ENCODE assay signal across 12 cellular contexts in the genomic region with DNA sequence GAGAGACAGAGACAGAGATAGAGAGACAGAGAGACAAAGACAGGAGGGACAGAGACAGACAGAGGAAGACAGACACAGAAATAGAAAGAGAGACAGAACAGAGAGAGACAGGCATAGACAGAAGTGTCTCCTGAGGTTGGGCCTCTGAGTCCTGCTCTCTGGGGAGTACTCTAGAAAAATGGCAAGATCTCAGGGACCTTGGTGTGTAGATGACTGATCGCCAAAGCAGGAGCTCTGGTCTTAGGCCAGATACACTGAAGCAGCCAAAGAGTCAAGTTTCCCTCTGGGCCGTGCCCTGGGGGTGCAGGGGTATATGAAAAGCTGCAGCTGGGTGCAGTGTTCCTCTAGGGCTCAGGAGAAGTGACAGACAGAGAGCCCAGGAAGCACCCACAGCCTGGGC.
DNase-seq lines count a peak whose midpoint lies in the region; ATAC-seq and TF ChIP-seq lines count a peak whose summit lies in the region.
"Had no signal": no experiment of that assay in that cellular context is flagged by ENCODE, and none has a peak within 500 bp of the region (broad histone marks: within the 10 kb centered on the region; RNA-seq: fewer than 3 reads in every experiment).

No MANE protein-coding gene starts in this region.

- H3K4me2 ChIP-seq in Karpas-422 (ENCODE audit: low read depth, low read length, poor library complexity, severe bottlenecking) (peak overlapping the region; percentile 54), mammary epithelial cell (ENCODE audit: insufficient read depth, low read depth, low read length) (peak overlapping the region; percentile 32)

- WGBS in mammary epithelial cell (ENCODE audit: low coverage, missing lambda C conversion rate): 100% methylated on average over 2 of the region's 2 CpGs
- 92% methylated on average over 2 of the region's 2 CpGs for WGBS in thymus

- DNase-seq in Karpas-422 (peak; percentile 55), mammary epithelial cell (no peak), lower lobe of right lung (no peak), RPMI8226 (no peak)
- DNase-seq in effector memory CD4-positive, alpha-beta T cell: no peak
- DNase-seq in activated CD8-positive, alpha-beta memory T cell treated with anti-CD3 and anti-CD28 coated beads for 24 hours: no peak
- DNase-seq: NCI-H1694 treated with DMSO at 0.1 percent for 48 hours; stimulated activated CD4-positive, alpha-beta T cell treated with anti-CD3 and anti-CD28 coated beads, Interleukin-4, amount 100 ng/mL, for 4 hours had no signal

- H3K79me2 ChIP-seq in Karpas-422 (ENCODE audit: low read length) (no peaks in the 10 kb centered on the region), mammary epithelial cell (ENCODE audit: insufficient read depth, low read length) (no peaks in the 10 kb centered on the region)

- ATAC-seq in lower lobe of right lung (peak in 1 of 2 donors; percentile 14), HG03280 (IDR thresholded peaks at IDR 0.05; ENCODE audit: unreplicated experiment) (no peak)
- ATAC-seq: GM12878 had no signal

- no TSS peak for BruUV-seq in mammary epithelial cell (replicated peaks; lab: Mats Ljungman, UMichigan)

- dilution Hi-C loops in mammary epithelial cell (cut with HindIII; ENCODE audit: low sequenced_read_pairs): no loop called here

- H3K9ac ChIP-seq in Karpas-422 (ENCODE audit: low read length) (peak overlapping the region; percentile 45), mammary epithelial cell (ENCODE audit: insufficient read depth, low read length) (peak overlapping the region; percentile 73)

- CTCF ChIA-PET in mammary epithelial cell (lab: Charles Lee; ENCODE audit: low non-redundant PET): no interaction called here

- H3K9me3 ChIP-seq in Karpas-422 (ENCODE audit: low read length) (no peaks in the 10 kb centered on the region), mammary epithelial cell (replicated peaks; ENCODE audit: insufficient read depth, low read length) (no peaks in the 10 kb centered on the region), lower lobe of right lung (no peaks in the 10 kb centered on the region), thymus (ENCODE audit: control insufficient read depth) (no peaks in the 10 kb centered on the region)
- H3K9me3 ChIP-seq in effector memory CD4-positive, alpha-beta T cell (ENCODE audit: control insufficient read depth, low read length): no peaks in the 10 kb centered on the region
- H3K9me3 ChIP-seq: neutrophil had no signal

- intact Hi-C loops in mammary epithelial cell (cut with micrococcal nuclease): loop anchor here (1.0 to 5.0 kb wide), 2 partner anchors 314 to 491 kb away; no protein-coding TSS in a partner anchor
- intact Hi-C loops in lower lobe of right lung (cut with DNase I): no loop called here

- no peaks in the 10 kb centered on the region for H3K9me2 ChIP-seq in Karpas-422 (replicated peaks; ENCODE audit: insufficient read depth, low read length)

- H3K27me3 ChIP-seq in Karpas-422 (ENCODE audit: low read length) (no peaks in the 10 kb centered on the region), mammary epithelial cell (ENCODE audit: insufficient read depth, low read length) (no peaks in the 10 kb centered on the region), lower lobe of right lung (ENCODE audit: low read depth) (no peaks in the 10 kb centered on the region), thymus (ENCODE audit: control insufficient read depth, insufficient read depth) (no peaks in the 10 kb centered on the region)
- H3K27me3 ChIP-seq in effector memory CD4-positive, alpha-beta T cell (replicated peaks; ENCODE audit: control insufficient read depth, insufficient read depth, low read length, poor library complexity, severe bottlenecking): no peaks in the 10 kb centered on the region
- H3K27me3 ChIP-seq: neutrophil had no signal

- TF ChIP-seq CTCF in mammary epithelial cell (conservative IDR thresholded peaks at IDR 0.05 in 1 of 2, IDR thresholded peaks at IDR 0.05 in 1 of 2; ENCODE audit: extremely low read depth in 1 of 2, insufficient read depth in 1 of 2, low read depth in 1 of 2, low read length in 2 of 2): no peak
- no peak for TF ChIP-seq CTCF in lower lobe of right lung (IDR thresholded peaks at IDR 0.05)

- H2AFZ ChIP-seq in Karpas-422 (ENCODE audit: low read length): peak overlapping the region; percentile 32
- H2AFZ ChIP-seq in mammary epithelial cell (ENCODE audit: low read depth, low read length): peak overlapping the region; percentile 72

- H3K27ac ChIP-seq in Karpas-422 (ENCODE audit: low read length) (peak overlapping the region; percentile 52), mammary epithelial cell (ENCODE audit: insufficient read depth, low read depth, low read length) (peak overlapping the region; percentile 94), lower lobe of right lung (peak overlapping the region; percentile 67), thymus (ENCODE audit: low read depth) (peak overlapping the region; percentile 31)
- no peak overlapping the region for H3K27ac ChIP-seq in effector memory CD4-positive, alpha-beta T cell (ENCODE audit: insufficient read depth, low read length, poor library complexity, severe bottlenecking)
- H3K27ac ChIP-seq: neutrophil had no signal

- H3K36me3 ChIP-seq in Karpas-422 (ENCODE audit: insufficient read depth, low read length) (no peaks in the 10 kb centered on the region), mammary epithelial cell (ENCODE audit: insufficient read depth, low read length) (no peaks in the 10 kb centered on the region), lower lobe of right lung (no peaks in the 10 kb centered on the region), thymus (ENCODE audit: control insufficient read depth, insufficient read depth) (no peaks in the 10 kb centered on the region)
- H3K36me3 ChIP-seq in effector memory CD4-positive, alpha-beta T cell (ENCODE audit: control insufficient read depth, insufficient read depth, low read length): no peaks in the 10 kb centered on the region
- H3K36me3 ChIP-seq: neutrophil had no signal

- peaks cover 22% of the 10 kb centered on the region for H3K4me1 ChIP-seq in Karpas-422 (ENCODE audit: low read length)
- peaks cover 35% of the 10 kb centered on the region for H3K4me1 ChIP-seq in mammary epithelial cell (ENCODE audit: insufficient read depth, low read length)
- H3K4me1 ChIP-seq in lower lobe of right lung: peaks cover 13% of the 10 kb centered on the region
- no peaks in the 10 kb centered on the region for H3K4me1 ChIP-seq in thymus (ENCODE audit: control insufficient read depth, insufficient read depth, low read length)
- no peaks in the 10 kb centered on the region for H3K4me1 ChIP-seq in effector memory CD4-positive, alpha-beta T cell (ENCODE audit: control insufficient read depth, insufficient read depth, low read length, poor library complexity, severe bottlenecking)

- H4K20me1 ChIP-seq in Karpas-422 (ENCODE audit: insufficient read depth, low read depth, low read length) (no peaks in the 10 kb centered on the region), mammary epithelial cell (ENCODE audit: insufficient read depth, low read length) (no peaks in the 10 kb centered on the region)

- in situ Hi-C loops in mammary epithelial cell (cut with MboI; ENCODE audit: low sequenced_read_pairs in 2 of 2): no loop called here

- H3K4me3 ChIP-seq in Karpas-422 (ENCODE audit: low read length) (no peak overlapping the region), mammary epithelial cell (replicated peaks in 1 of 3; ENCODE audit: insufficient read depth in 1 of 3, low read depth in 2 of 3, low read length in 3 of 3) (no peak overlapping the region), lower lobe of right lung (no peak overlapping the region), thymus (ENCODE audit: low read length) (no peak overlapping the region)
- H3K4me3 ChIP-seq in effector memory CD4-positive, alpha-beta T cell (ENCODE audit: insufficient read depth, low read depth, low read length, poor library complexity, severe bottlenecking): no peak overlapping the region
- H3K4me3 ChIP-seq: GM12878 had no signal
